Comparison of ENCODE assay signal across 23 cellular contexts in genomic region chr1:98669355-98670296, GRCh38. TPM values are rescaled to one million over a fixed set of nuclear protein-coding genes. Genes with fewer than 3 reads are reported as not detected.
A peak's percentile ranks its signal among the peaks of the same experiment; 100 is the strongest.
DNase-seq lines count a peak whose midpoint lies in the region; ATAC-seq and TF ChIP-seq lines count a peak whose summit lies in the region.
"Had no signal": no experiment of that assay in that cellular context is flagged by ENCODE, and none has a peak within 500 bp of the region (broad histone marks: within the 10 kb centered on the region; RNA-seq: fewer than 3 reads in every experiment).

No MANE protein-coding gene starts in this region.

- WGBS in spleen, 5 donors = 86 to 95% (median 92%) methylated on average over 2 of the region's 2 CpGs
- WGBS in transverse colon (ENCODE audit: low coverage in 1 of 2), 2 donors = 78 to 85% methylated on average over 2 of the region's 2 CpGs

- TF ChIP-seq POLR2A in spleen (IDR thresholded peaks at IDR 0.05) = no peak
- TF ChIP-seq POLR2A in transverse colon (IDR thresholded peaks at IDR 0.05) = no peak

- H3K4me1 ChIP-seq in left ventricle myocardium inferior (peaks cover 28% of the 10 kb centered on the region), muscle layer of duodenum (ENCODE audit: control insufficient read depth in 1 of 2, insufficient read depth in 2 of 2, low read length in 2 of 2) (no peaks in the 10 kb centered on the region), spleen (no peaks in the 10 kb centered on the region), transverse colon (peaks cover 0 to 7% (median 0%) of the 10 kb centered on the region in 4 donors)

- H3K27me3 ChIP-seq in left ventricle myocardium inferior (ENCODE audit: low read depth) (no peaks in the 10 kb centered on the region), muscle layer of duodenum (ENCODE audit: low read depth, low read length) (no peaks in the 10 kb centered on the region), spleen (replicated peaks in 1 of 7) (no peaks in the 10 kb centered on the region), transverse colon (no peaks in the 10 kb centered on the region)
- H3K27me3 ChIP-seq: adrenal gland, BE2C, cardiac muscle cell, testis had no signal

- in situ Hi-C loops in transverse colon (cut with MboI; ENCODE audit: low pct_ligation_motif_present in 1 of 4, low pct_unique_long_range_greater_than_20kb in 1 of 4, low sequenced_read_pairs in 3 of 4) = no loop called here

- H3K27ac ChIP-seq in left ventricle myocardium inferior (replicated peaks) (peak overlapping the region; percentile 7), coronary artery (peak overlapping the region in 1 of 2 donors; percentile 57), muscle layer of duodenum (ENCODE audit: low read length) (peak overlapping the region; percentile 10), spleen (no peak overlapping the region), transverse colon (no peak overlapping the region)
- H3K27ac ChIP-seq: cardiac muscle cell had no signal

- H3K9me3 ChIP-seq in left ventricle myocardium inferior (replicated peaks) (no peaks in the 10 kb centered on the region), muscle layer of duodenum (ENCODE audit: control insufficient read depth in 1 of 2, low read length in 2 of 2) (no peaks in the 10 kb centered on the region), spleen (no peaks in the 10 kb centered on the region), transverse colon (no peaks in the 10 kb centered on the region)
- H3K9me3 ChIP-seq: adrenal gland, BE2C, testis had no signal

- TF ChIP-seq EP300 in transverse colon (IDR thresholded peaks at IDR 0.05; ENCODE audit: low read depth) = no peak

- no peak overlapping the region for H3K4me3 ChIP-seq in left ventricle myocardium inferior
- peak overlapping the region; percentile 0 for H3K4me3 ChIP-seq in coronary artery
- H3K4me3 ChIP-seq in muscle layer of duodenum (ENCODE audit: low read depth in 1 of 2, low read length in 2 of 2) = no peak overlapping the region
- no peak overlapping the region for H3K4me3 ChIP-seq in spleen
- no peak overlapping the region for H3K4me3 ChIP-seq in transverse colon
- H3K4me3 ChIP-seq: cardiac muscle cell, skin epidermis, testis had no signal

- TF ChIP-seq CTCF in left ventricle myocardium inferior (IDR thresholded peaks at IDR 0.05; ENCODE audit: borderline replicate concordance) (no peak), coronary artery (IDR thresholded peaks at IDR 0.05) (no peak), spleen (IDR thresholded peaks at IDR 0.05 in 8 of 11, conservative IDR thresholded peaks at IDR 0.05 in 3 of 11) (no peak), transverse colon (IDR thresholded peaks at IDR 0.05) (no peak)

- no peak for DNase-seq in left ventricle myocardium inferior
- DNase-seq in Right ventricle myocardium inferior (ENCODE audit: missing footprints) = no peak
- no peak for DNase-seq in coronary artery (ENCODE audit: low spot score)
- no peak for DNase-seq in SHP77 (lab: John Stamatoyannopoulos, UW)
- DNase-seq in spleen = no peak
- DNase-seq in transverse colon = no peak
- DNase-seq: 8988T; activated CD4-positive, CD25-positive, alpha-beta regulatory T cell treated with anti-CD3 and anti-CD28 coated beads, Interleukin-2, amount 50 U/mL, for 72 hours; activated T-cell treated with anti-CD3 and anti-CD28 coated beads, Interleukin-2, amount 50 U/mL, for 24 hours; DMS79 treated with DMSO at 0.1 percent for 48 hours; naive thymus-derived CD4-positive, alpha-beta T cell; NCI-H1048; NCI-H1930; NCI-H2227 treated with DMSO at 0.1 percent for 48 hours; NCI-H774; testis had no signal

- H3K36me3 ChIP-seq in left ventricle myocardium inferior (no peaks in the 10 kb centered on the region), muscle layer of duodenum (ENCODE audit: control insufficient read depth in 1 of 2, insufficient read depth in 2 of 2, low read length in 2 of 2) (no peaks in the 10 kb centered on the region), spleen (no peaks in the 10 kb centered on the region), transverse colon (no peaks in the 10 kb centered on the region)
- H3K36me3 ChIP-seq: adrenal gland, BE2C, cardiac muscle cell had no signal

- ATAC-seq in Right ventricle myocardium inferior (no peak), HG02840 (IDR thresholded peaks at IDR 0.05; ENCODE audit: low FRiP score, unreplicated experiment) (no peak)
- ATAC-seq: naive thymus-derived CD4-positive, alpha-beta T cell; stimulated activated memory B cell treated with anti-CD40 and anti-IgM and Interleukin-4, amounts not matched to agents 10 μg/mL and 1 μg/mL and 100 μg/mL, for 72 hours had no signal

- intact Hi-C loops in left ventricle myocardium inferior (cut with micrococcal nuclease) = no loop called here
- intact Hi-C loops in Right ventricle myocardium inferior (cut with DNase I) = no loop called here
- intact Hi-C loops in spleen (cut with DNase I; ENCODE audit: low total_unique reads) = no loop called here
- intact Hi-C loops in transverse colon (cut with DNase I; ENCODE audit: low total_unique reads) = no loop called here

RNA-seq across cellular contexts. Expression of gene SNX7, which starts 8.1 kb away (rescaled TPM):
- total RNA-seq in left ventricle myocardium inferior (15.8 TPM), Right ventricle myocardium inferior (21.2 TPM), spleen (10 to 100 TPM in 3 of 7 donors, 1 to 10 TPM in 4; 5.0 to 11.5 (median 9.4) TPM), transverse colon (10 to 100 TPM in 3 of 4 donors, 1 to 10 TPM in 1; 4.1 to 37.3 (median 23.4) TPM)
- 1 to 10 TPM; 2.3 to 6.3 (median 3.2) TPM for polyA plus RNA-seq in spleen
- polyA plus RNA-seq: naive thymus-derived CD4-positive, alpha-beta T cell had no signal

Comparison
In these comparisons a context has a peak if more than half of its experiments do, and no peak if none do; other contexts are left out.
1. H3K27ac ChIP-seq: peak in left ventricle myocardium inferior (single experiment) and muscle layer of duodenum (single experiment); none in spleen (0 of 8) and transverse colon (0 of 4).